In the genomic region with DNA sequence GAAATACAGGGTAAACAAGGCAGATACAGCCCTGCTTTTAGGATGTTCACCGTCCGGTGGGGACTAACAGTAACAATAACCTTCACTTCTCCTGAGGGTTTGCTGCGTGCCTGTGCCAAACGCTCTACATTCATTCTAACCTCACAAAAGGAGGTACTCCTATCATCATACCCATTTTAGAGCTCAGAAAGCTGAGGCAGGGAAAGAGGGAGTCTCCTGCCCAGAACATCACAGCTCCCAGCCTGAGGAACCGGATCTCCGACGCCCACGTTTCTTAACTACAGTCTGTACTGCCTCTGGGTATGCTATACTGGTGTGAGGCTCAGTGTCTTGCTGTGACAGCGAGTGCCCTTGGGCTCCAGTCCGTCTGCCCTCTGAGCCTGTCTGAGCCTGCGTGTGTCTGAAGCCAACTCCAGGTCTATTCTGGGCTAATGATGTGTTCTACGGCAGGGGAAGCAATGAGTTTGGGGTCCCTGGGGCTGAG, we compare ENCODE assay signal across 9 cellular contexts. TPM values are rescaled to one million over a fixed set of nuclear protein-coding genes. Genes with fewer than 3 reads are reported as not detected.
DNase-seq lines count a peak whose midpoint lies in the region; ATAC-seq and TF ChIP-seq lines count a peak whose summit lies in the region.
"Had no signal": no experiment of that assay in that cellular context is flagged by ENCODE, and none has a peak within 500 bp of the region (broad histone marks: within the 10 kb centered on the region; RNA-seq: fewer than 3 reads in every experiment).

No MANE protein-coding gene starts in this region.

- no peaks in the 10 kb centered on the region for H3K9me3 Mint-ChIP-seq in osteocyte (ENCODE audit: unreplicated experiment)

- no peak overlapping the region for H3K27ac ChIP-seq in DND-41 (ENCODE audit: low read length)
- peak overlapping the region; percentile 79 for H3K27ac ChIP-seq in RWPE1
- peak overlapping the region; percentile 76 to 85 (median 78) for H3K27ac ChIP-seq in esophagus squamous epithelium

- peaks cover 24% of the 10 kb centered on the region for H3K4me1 ChIP-seq in DND-41 (ENCODE audit: insufficient read depth, low read length)
- peaks cover 35 to 56% (median 48%) of the 10 kb centered on the region in 3 donors for H3K4me1 ChIP-seq in esophagus squamous epithelium

- POLR2A ChIA-PET in RWPE1 (lab: Yijun Ruan, JAX; ENCODE audit: low non-redundant PET): no interaction called here

- peak overlapping the region; percentile 60; the same call in 1 of the 2 replicates for H3K9ac ChIP-seq in DND-41 (ENCODE audit: low read depth, low read length)

- H3K27me3 ChIP-seq in DND-41 (ENCODE audit: insufficient read depth, low read length, poor library complexity) (no peaks in the 10 kb centered on the region), esophagus squamous epithelium (peaks cover 0 to 11% (median 0%) of the 10 kb centered on the region in 4 donors)

- no peak overlapping the region for H3K27ac Mint-ChIP-seq in osteocyte (ENCODE audit: unreplicated experiment)

- no peak for DNase-seq in DND-41
- no peak for DNase-seq in RWPE1 (ENCODE audit: low spot score)
- no peak for DNase-seq in esophagus squamous epithelium (lab: John Stamatoyannopoulos, UW)
- DNase-seq in osteocyte (ENCODE audit: extremely low spot score, unreplicated experiment): no peak
- no peak for DNase-seq in NCI-H1930 (lab: John Stamatoyannopoulos, UW)
- no peak for DNase-seq in DMS114 treated with DMSO at 0.1 percent for 48 hours (lab: John Stamatoyannopoulos, UW; ENCODE audit: unreplicated experiment)
- DNase-seq: NCI-H774 had no signal

- peak overlapping the region in 1 of 2 experiments; percentile 70; a peak in 2 of 4 replicates for H3K4me3 ChIP-seq in DND-41 (ENCODE audit: low read depth in 1 of 2, low read length in 2 of 2)
- peak overlapping the region; percentile 59 to 74 (median 62) for H3K4me3 ChIP-seq in esophagus squamous epithelium

- H4K20me1 ChIP-seq in DND-41 (ENCODE audit: insufficient read depth, low read length): peaks cover 14% of the 10 kb centered on the region

- TF ChIP-seq POLR2A in esophagus squamous epithelium (IDR thresholded peaks at IDR 0.05): no peak

- H3K79me2 ChIP-seq in DND-41 (ENCODE audit: insufficient read depth, low read length): no peaks in the 10 kb centered on the region

- H2AFZ ChIP-seq in DND-41 (ENCODE audit: low read depth, low read length): no peak overlapping the region

- no peak for ATAC-seq in DND-41 (ENCODE audit: insufficient read depth, low read depth)
- no peak for ATAC-seq in GM21528 (IDR thresholded peaks at IDR 0.05; ENCODE audit: low FRiP score, unreplicated experiment)
- no peak for ATAC-seq in GM18868 (IDR thresholded peaks at IDR 0.05; ENCODE audit: unreplicated experiment)

- H3K4me1 Mint-ChIP-seq in osteocyte (ENCODE audit: unreplicated experiment): peaks cover 25% of the 10 kb centered on the region

- WGBS in esophagus squamous epithelium, 2 donors: 53 to 72% methylated on average over 4 to 6 of the region's 12 CpGs

- H3K36me3 ChIP-seq in DND-41 (ENCODE audit: insufficient read depth, low read length) (no peaks in the 10 kb centered on the region), esophagus squamous epithelium (no peaks in the 10 kb centered on the region)

- CTCF ChIA-PET in RWPE1 (lab: Yijun Ruan, JAX): no interaction called here

- peak overlapping the region; percentile 92 for H3K4me3 Mint-ChIP-seq in osteocyte (ENCODE audit: unreplicated experiment)

- TF ChIP-seq CTCF in DND-41 (IDR thresholded peaks at IDR 0.05; ENCODE audit: borderline replicate concordance, extremely low read depth, low read length, poor library complexity, severe bottlenecking): no peak
- TF ChIP-seq CTCF in RWPE1 (conservative IDR thresholded peaks at IDR 0.05; ENCODE audit: low read depth): no peak
- no peak for TF ChIP-seq CTCF in esophagus squamous epithelium (IDR thresholded peaks at IDR 0.05)
- no peak for TF ChIP-seq CTCF in osteocyte (IDR thresholded peaks at IDR 0.05)

- no peaks in the 10 kb centered on the region for H3K36me3 Mint-ChIP-seq in osteocyte (ENCODE audit: unreplicated experiment)

- H3K9me3 ChIP-seq in DND-41 (ENCODE audit: insufficient read depth, low read length, severe bottlenecking) (no peaks in the 10 kb centered on the region), esophagus squamous epithelium (no peaks in the 10 kb centered on the region)

- H3K27me3 Mint-ChIP-seq in osteocyte (ENCODE audit: unreplicated experiment): no peaks in the 10 kb centered on the region

- peak overlapping the region; percentile 72 for H3K4me2 ChIP-seq in DND-41 (ENCODE audit: insufficient read depth, low read length)

- intact Hi-C loops in esophagus squamous epithelium (cut with DNase I): no loop called here

RNA-seq across cellular contexts. Expression of gene LIPE, which starts 5.1 kb away (rescaled TPM):
- total RNA-seq in esophagus squamous epithelium: 10 to 100 TPM in 1 of 4 donors, 1 to 10 TPM in 3; 5.2 to 10.8 (median 7.9) TPM
- 7.6 and 8.4 TPM in 2 replicates for total RNA-seq in osteocyte

RNA-seq across cellular contexts. Expression of gene CXCL17, which starts 20.6 kb away (rescaled TPM):
- total RNA-seq in esophagus squamous epithelium: 10 to 100 TPM; 19.3 to 97.7 (median 33.8) TPM
- total RNA-seq in osteocyte: not detected in 2 replicates

RNA-seq across cellular contexts. Expression of gene CNFN, which starts 32.0 kb away (rescaled TPM):
- total RNA-seq in esophagus squamous epithelium: 1,000 to 10,000 TPM in 2 of 4 donors, 100 to 1,000 TPM in 2; 530 to 1,759 (median 921) TPM
- not detected in 2 replicates for total RNA-seq in osteocyte

Comparison
In these comparisons a context has a peak if more than half of its experiments do, and no peak if none do; other contexts are left out.
1. RNA of gene CXCL17, which starts 20.6 kb away (total RNA-seq): 19.3 to 97.7 TPM in esophagus squamous epithelium; not detected in osteocyte; every median in the first group is over 10 times any median in the second.
2. RNA of gene CNFN, which starts 32.0 kb away (total RNA-seq): 530 to 1,759 TPM in esophagus squamous epithelium; not detected in osteocyte; every median in the first group is over 100 times any median in the second.